Comparison of ENCODE assay signal across 1 cellular context in genomic region chr3:57397175-57398026, GRCh38.
TF ChIP-seq lines count a peak whose summit lies in the region.

No MANE protein-coding gene starts in this region.

TF ChIP-seq in WTC11, 78 proteins besides CTCF, POLR2A, EP300 and RAD21 (continued from another document):
- TF ChIP-seq ZBTB43 (CRISPR knock-in tag; IDR thresholded peaks at IDR 0.05) (no peak), ETV6 (CRISPR knock-in tag; IDR thresholded peaks at IDR 0.05) (no peak), ZNF219 (CRISPR knock-in tag; IDR thresholded peaks at IDR 0.05; ENCODE audit: borderline replicate concordance) (no peak), ZNF281 (CRISPR knock-in tag; IDR thresholded peaks at IDR 0.05) (no peak), NFE2L1 (CRISPR knock-in tag; IDR thresholded peaks at IDR 0.05) (no peak), FOXP4 (CRISPR knock-in tag; IDR thresholded peaks at IDR 0.05) (no peak)
